Comparison of ENCODE assay signal across 10 cellular contexts in genomic region chr10:119657725-119658124, GRCh38. TPM values are rescaled to one million over a fixed set of nuclear protein-coding genes. Genes with fewer than 3 reads are reported as not detected.
DNase-seq lines count a peak whose midpoint lies in the region; ATAC-seq and TF ChIP-seq lines count a peak whose summit lies in the region.
"Had no signal": no experiment of that assay in that cellular context is flagged by ENCODE, and none has a peak within 500 bp of the region (broad histone marks: within the 10 kb centered on the region; RNA-seq: fewer than 3 reads in every experiment).

No MANE protein-coding gene starts in this region.

- in situ Hi-C loops in GM13977 (cut with MboI; ENCODE audit: low pct_unique_long_range_greater_than_20kb, low sequenced_read_pairs, unreplicated experiment), result no loop called here

- no peaks in the 10 kb centered on the region for H3K27me3 ChIP-seq in hepatocyte

- H3K9me3 Mint-ChIP-seq in activated T-helper 17 cell treated with anti-CD3 and anti-CD28 coated beads, Interleukin-2, amount 50 U/mL, for 72 hours, result no peaks in the 10 kb centered on the region
- H3K9me3 Mint-ChIP-seq: stimulated activated naive CD8-positive, alpha-beta T cell treated with anti-CD3 and anti-CD28 coated beads, Interleukin-15, Interleukin-2, amounts not matched to agents 100 ng/mL and 50 ng/mL, for 24 hours had no signal

- H3K36me3 ChIP-seq in hepatocyte (replicated peaks; ENCODE audit: insufficient read depth, low read depth), result no peaks in the 10 kb centered on the region

- peak overlapping the region; percentile 87 for H3K27ac ChIP-seq in hepatocyte

- H3K79me2 ChIP-seq in hepatocyte, result peaks cover 93% of the 10 kb centered on the region

- 53% methylated on average over 7 of the region's 7 CpGs for WGBS in hepatocyte (ENCODE audit: low lambda C conversion rate, missing lambda C conversion rate)

- H3K4me3 ChIP-seq in hepatocyte, result no peak overlapping the region

- DNase-seq in EH (ENCODE audit: low read depth) (peak; percentile 34), hepatocyte (ENCODE audit: low spot score) (peak; percentile 41), putamen (ENCODE audit: low spot score) (peak; percentile 65), GM13977 (ENCODE audit: low spot score) (no peak), iPS-NIHi7 (ENCODE audit: extremely low spot score) (no peak), T-helper 1 cell (no peak)
- DNase-seq: COR-L47 had no signal

- H3K27ac Mint-ChIP-seq in activated T-helper 17 cell treated with anti-CD3 and anti-CD28 coated beads, Interleukin-2, amount 50 U/mL, for 72 hours, result peak overlapping the region; percentile 91

- no peak for ATAC-seq in activated T-helper 17 cell treated with anti-CD3 and anti-CD28 coated beads, Interleukin-2, amount 50 U/mL, for 72 hours (replicated peaks)
- ATAC-seq in HG02981 (IDR thresholded peaks at IDR 0.05; ENCODE audit: unreplicated experiment), result no peak

- no peak for TF ChIP-seq CTCF in hepatocyte (IDR thresholded peaks at IDR 0.05; ENCODE audit: poor library complexity)
- no peak for TF ChIP-seq CTCF in GM13977 (IDR thresholded peaks at IDR 0.05; ENCODE audit: extremely low read depth, insufficient read depth, missing control alignments)

- H3K9me3 ChIP-seq in hepatocyte (ENCODE audit: low read depth), result no peaks in the 10 kb centered on the region

- H3K4me2 ChIP-seq in hepatocyte, result peak overlapping the region; percentile 62

- H3K4me3 Mint-ChIP-seq in activated T-helper 17 cell treated with anti-CD3 and anti-CD28 coated beads, Interleukin-2, amount 50 U/mL, for 72 hours, result peak overlapping the region; percentile 84
- H3K4me3 Mint-ChIP-seq: stimulated activated naive CD8-positive, alpha-beta T cell treated with anti-CD3 and anti-CD28 coated beads, Interleukin-15, Interleukin-2, amounts not matched to agents 100 ng/mL and 50 ng/mL, for 24 hours had no signal

- H3K4me1 Mint-ChIP-seq in activated T-helper 17 cell treated with anti-CD3 and anti-CD28 coated beads, Interleukin-2, amount 50 U/mL, for 72 hours, result peaks cover 42% of the 10 kb centered on the region

- no peaks in the 10 kb centered on the region for H3K9me2 ChIP-seq in hepatocyte (replicated peaks; ENCODE audit: insufficient read depth)

- peaks cover 35% of the 10 kb centered on the region for H3K4me1 ChIP-seq in hepatocyte (ENCODE audit: insufficient read depth)

- no peak overlapping the region for H2AFZ ChIP-seq in hepatocyte

- peaks cover 51% of the 10 kb centered on the region for H3K36me3 Mint-ChIP-seq in activated T-helper 17 cell treated with anti-CD3 and anti-CD28 coated beads, Interleukin-2, amount 50 U/mL, for 72 hours (ENCODE audit: low read depth)

- no peaks in the 10 kb centered on the region for H3K27me3 Mint-ChIP-seq in activated T-helper 17 cell treated with anti-CD3 and anti-CD28 coated beads, Interleukin-2, amount 50 U/mL, for 72 hours
- H3K27me3 Mint-ChIP-seq: stimulated activated naive CD8-positive, alpha-beta T cell treated with anti-CD3 and anti-CD28 coated beads, Interleukin-15, Interleukin-2, amounts not matched to agents 100 ng/mL and 50 ng/mL, for 24 hours had no signal

- H4K20me1 ChIP-seq in hepatocyte (ENCODE audit: insufficient read depth, poor library complexity, severe bottlenecking), result peaks cover 80% of the 10 kb centered on the region

RNA-seq across cellular contexts. Expression of gene BAG3, which starts 6.5 kb away (rescaled TPM):
- 10 to 100 TPM; 24.7 to 26.6 TPM for total RNA-seq in activated T-helper 17 cell treated with anti-CD3 and anti-CD28 coated beads, Interleukin-2, amount 50 U/mL, for 72 hours
- total RNA-seq in hepatocyte, result 13.9 and 18.2 TPM in 2 replicates
- 57.2 and 67.1 TPM in 2 replicates for polyA plus RNA-seq in hepatocyte

Comparison
In these comparisons a context has a peak if more than half of its experiments do, and no peak if none do; other contexts are left out.
1. DNase-seq: peak in EH (single experiment), hepatocyte (single experiment) and putamen (single experiment); none in GM13977 (single experiment), iPS-NIHi7 (single experiment) and T-helper 1 cell (0 of 5).